Comparison of ENCODE assay signal across 8 cellular contexts in genomic region chr1:205248793-205249601, GRCh38. TPM values are rescaled to one million over a fixed set of nuclear protein-coding genes. Genes with fewer than 3 reads are reported as not detected.
DNase-seq lines count a peak whose midpoint lies in the region; ATAC-seq and TF ChIP-seq lines count a peak whose summit lies in the region.
"Had no signal": no experiment of that assay in that cellular context is flagged by ENCODE, and none has a peak within 500 bp of the region (broad histone marks: within the 10 kb centered on the region; RNA-seq: fewer than 3 reads in every experiment).

No MANE protein-coding gene starts in this region.

- DNase-seq in NCI-H2171 treated with DMSO at 0.1 percent for 48 hours (lab: John Stamatoyannopoulos, UW) (peak; percentile 70), coronary artery (ENCODE audit: low spot score) (peak; percentile 82), mesendoderm (no peak), upper lobe of right lung (peak; percentile 82), UCSD-AML1 (lab: John Stamatoyannopoulos, UW; ENCODE audit: unreplicated experiment) (no peak), epidermal melanocyte (ENCODE audit: insufficient read length, low spot score) (no peak)
- DNase-seq: activated effector memory CD4-positive, alpha-beta T cell treated with anti-CD3 and anti-CD28 coated beads, Interleukin-2, amount 50 U/mL, for 16 hours had no signal

- no peak overlapping the region for H3K56ac ChIP-seq in mesendoderm (ENCODE audit: low read length)

- H3K18ac ChIP-seq in mesendoderm (ENCODE audit: low read length): no peak overlapping the region

- H3K23ac ChIP-seq in mesendoderm (ENCODE audit: low read length): peak overlapping the region; percentile 97

- H3K27ac ChIP-seq in coronary artery (peak overlapping the region; percentile 80 to 95), mesendoderm (ENCODE audit: low read depth, low read length) (no peak overlapping the region), upper lobe of right lung (peak overlapping the region; percentile 30)

- no peak overlapping the region for H3K4me2 ChIP-seq in mesendoderm (ENCODE audit: low read length)

- no peak overlapping the region for H3K4ac ChIP-seq in mesendoderm (ENCODE audit: low read depth, low read length)

- H3K27me3 ChIP-seq in mesendoderm (ENCODE audit: insufficient read depth, low read length, poor library complexity): no peaks in the 10 kb centered on the region
- H3K27me3 ChIP-seq in upper lobe of right lung: no peaks in the 10 kb centered on the region

- H2AK5ac ChIP-seq in mesendoderm (ENCODE audit: low read length): no peak overlapping the region

- no CpG with 5 or more reads among the region's 11 CpGs for WGBS in mesendoderm (ENCODE audit: extremely low coverage, insufficient coverage, low lambda C conversion rate)

- no peak overlapping the region for H3K9ac ChIP-seq in mesendoderm (ENCODE audit: low read length)

- H3K4me3 ChIP-seq in coronary artery (peak overlapping the region; percentile 16), mesendoderm (ENCODE audit: low read length) (no peak overlapping the region), upper lobe of right lung (no peak overlapping the region)

- intact Hi-C loops in upper lobe of right lung (cut with DNase I): no loop called here

- no peak overlapping the region for H2BK5ac ChIP-seq in mesendoderm (ENCODE audit: low read length)

- H3K4me1 ChIP-seq in mesendoderm (ENCODE audit: control insufficient read depth, low read depth, low read length): peaks cover 3% of the 10 kb centered on the region
- peaks cover 29% of the 10 kb centered on the region for H3K4me1 ChIP-seq in upper lobe of right lung

- H3K36me3 ChIP-seq in mesendoderm (ENCODE audit: control insufficient read depth, insufficient read depth, low read length) (no peaks in the 10 kb centered on the region), upper lobe of right lung (no peaks in the 10 kb centered on the region)

- no peaks in the 10 kb centered on the region for H3K9me3 ChIP-seq in upper lobe of right lung

- no peak overlapping the region for H2BK15ac ChIP-seq in mesendoderm (replicated peaks; ENCODE audit: low read depth)

- peak; percentile 61 for ATAC-seq in upper lobe of right lung
- no peak for ATAC-seq in HG02798 (IDR thresholded peaks at IDR 0.05; ENCODE audit: poor library complexity, unreplicated experiment)

- H3K79me1 ChIP-seq in mesendoderm (ENCODE audit: low read length): no peaks in the 10 kb centered on the region

- no peaks in the 10 kb centered on the region for H3K79me2 ChIP-seq in mesendoderm (ENCODE audit: control insufficient read depth, insufficient read depth, low read length)

- H4K5ac ChIP-seq in mesendoderm (ENCODE audit: low read length): no peak overlapping the region

- TF ChIP-seq CTCF in coronary artery (IDR thresholded peaks at IDR 0.05) (no peak), upper lobe of right lung (IDR thresholded peaks at IDR 0.05) (no peak)

- H4K8ac ChIP-seq in mesendoderm (ENCODE audit: low read depth, low read length): no peak overlapping the region

- no peak overlapping the region for H2BK120ac ChIP-seq in mesendoderm (ENCODE audit: low read depth, low read length)

RNA-seq across cellular contexts. Expression of gene TMCC2, which starts 21.3 kb away (rescaled TPM):
- 3.2 TPM for polyA plus RNA-seq in mesendoderm (2013, experiment 1 of 2)
- polyA plus RNA-seq in mesendoderm (2013, experiment 2 of 2): 3.2 TPM
- total RNA-seq in upper lobe of right lung: 4.8 TPM

RNA-seq across cellular contexts. Expression of gene DSTYK, which starts 37.5 kb away (rescaled TPM):
- 3.8 TPM for polyA plus RNA-seq in mesendoderm (2013, experiment 1 of 2)
- 3.6 TPM for polyA plus RNA-seq in mesendoderm (2013, experiment 2 of 2)
- 12.7 TPM for total RNA-seq in upper lobe of right lung

Comparison
In these comparisons a context has a peak if more than half of its experiments do, and no peak if none do; other contexts are left out.
1. DNase-seq: peak in NCI-H2171 treated with DMSO at 0.1 percent for 48 hours (single experiment), coronary artery (single experiment) and upper lobe of right lung (single experiment); none in mesendoderm (single experiment), UCSD-AML1 (single experiment) and epidermal melanocyte (single experiment).